Comparison of ENCODE assay signal across 13 cellular contexts in genomic region chr5:124289641-124290201, GRCh38.
A peak's percentile ranks its signal among the peaks of the same experiment; 100 is the strongest.
DNase-seq lines count a peak whose midpoint lies in the region; ATAC-seq and TF ChIP-seq lines count a peak whose summit lies in the region.
"Had no signal": no experiment of that assay in that cellular context is flagged by ENCODE, and none has a peak within 500 bp of the region (broad histone marks: within the 10 kb centered on the region; RNA-seq: fewer than 3 reads in every experiment).

No MANE protein-coding gene starts in this region.

- H3K4me3 ChIP-seq in right atrium auricular region, result no peak overlapping the region
- H3K4me3 ChIP-seq: SJSA1, tibial artery had no signal

- no peaks in the 10 kb centered on the region for H3K9me3 ChIP-seq in right atrium auricular region
- H3K9me3 ChIP-seq: SJSA1, tibial artery had no signal

- H3K4me1 Mint-ChIP-seq in MCF 10A (ENCODE audit: insufficient read depth, unreplicated experiment), result peaks cover 6% of the 10 kb centered on the region
- H3K4me1 Mint-ChIP-seq in T-helper 2 cell treated with Interferon-gamma antibody and Interleukin-4, amounts not matched to agents 5 μg/mL and 100 μg/mL, for 36 hours (ENCODE audit: low read depth), result no peaks in the 10 kb centered on the region
- H3K4me1 Mint-ChIP-seq: B cell; central memory CD8-positive, alpha-beta T cell had no signal

- H3K4me1 ChIP-seq in right atrium auricular region, result peaks cover 0 to 20% of the 10 kb centered on the region in 2 donors
- H3K4me1 ChIP-seq: SJSA1 had no signal

- no peaks in the 10 kb centered on the region for H3K36me3 ChIP-seq in right atrium auricular region
- H3K36me3 ChIP-seq: SJSA1, tibial artery had no signal

- H3K27me3 ChIP-seq in right atrium auricular region, result no peaks in the 10 kb centered on the region
- H3K27me3 ChIP-seq: SJSA1, tibial artery had no signal

- BruUV-seq in MCF 10A (replicated peaks; lab: Mats Ljungman, UMichigan), result no TSS peak

- CTCF ChIA-PET in MCF 10A (lab: Yijun Ruan, JAX), result no interaction called here

- peak; percentile 58 for ATAC-seq in Right ventricle myocardium superior (ENCODE audit: poor library complexity)
- ATAC-seq in left colon, result peak; percentile 61
- no peak for ATAC-seq in GM21526 (IDR thresholded peaks at IDR 0.05; ENCODE audit: low FRiP score, unreplicated experiment)

- intact Hi-C loops in Right ventricle myocardium superior (cut with DNase I), result no loop called here
- intact Hi-C loops in MCF 10A (cut with micrococcal nuclease), result no loop called here
- intact Hi-C loops in left colon (cut with DNase I, micrococcal nuclease), result no loop called here

- POLR2A ChIA-PET in MCF 10A (lab: Yijun Ruan, JAX), result interaction anchor here (0.6 kb wide), 1 partner anchor 481 kb away, joined by 3 read pairs; no protein-coding TSS in a partner anchor

- no peaks in the 10 kb centered on the region for H3K9me3 Mint-ChIP-seq in MCF 10A (ENCODE audit: unreplicated experiment)
- no peaks in the 10 kb centered on the region for H3K9me3 Mint-ChIP-seq in T-helper 2 cell treated with Interferon-gamma antibody and Interleukin-4, amounts not matched to agents 5 μg/mL and 100 μg/mL, for 36 hours

- no peaks in the 10 kb centered on the region for H3K36me3 Mint-ChIP-seq in MCF 10A (ENCODE audit: insufficient read depth, unreplicated experiment)
- no peaks in the 10 kb centered on the region for H3K36me3 Mint-ChIP-seq in T-helper 2 cell treated with Interferon-gamma antibody and Interleukin-4, amounts not matched to agents 5 μg/mL and 100 μg/mL, for 36 hours (ENCODE audit: low read depth)

- no peaks in the 10 kb centered on the region for H3K27me3 Mint-ChIP-seq in MCF 10A (ENCODE audit: insufficient read depth, unreplicated experiment)
- H3K27me3 Mint-ChIP-seq in T-helper 2 cell treated with Interferon-gamma antibody and Interleukin-4, amounts not matched to agents 5 μg/mL and 100 μg/mL, for 36 hours (ENCODE audit: low read depth), result no peaks in the 10 kb centered on the region
- H3K27me3 Mint-ChIP-seq: B cell; central memory CD8-positive, alpha-beta T cell had no signal

- no peak overlapping the region for H3K4me3 Mint-ChIP-seq in MCF 10A (ENCODE audit: unreplicated experiment)
- no peak overlapping the region for H3K4me3 Mint-ChIP-seq in T-helper 2 cell treated with Interferon-gamma antibody and Interleukin-4, amounts not matched to agents 5 μg/mL and 100 μg/mL, for 36 hours
- H3K4me3 Mint-ChIP-seq: B cell; central memory CD8-positive, alpha-beta T cell had no signal

- TF ChIP-seq CTCF in right atrium auricular region (IDR thresholded peaks at IDR 0.05), result no peak
- no peak for TF ChIP-seq CTCF in MCF 10A (IDR thresholded peaks at IDR 0.05; ENCODE audit: unreplicated experiment)

- peak overlapping the region in 1 of 2 donors; percentile 72 for H3K27ac ChIP-seq in right atrium auricular region
- H3K27ac ChIP-seq: SJSA1, tibial artery had no signal

- DNase-seq in Right ventricle myocardium superior, result no peak
- DNase-seq in right atrium auricular region (ENCODE audit: low spot score), result no peak
- peak; percentile 49 for DNase-seq in MCF 10A (ENCODE audit: unreplicated experiment)
- peak; percentile 8 to 50 for DNase-seq in left colon
- DNase-seq in stimulated activated naive CD4-positive, alpha-beta T cell treated with Interleukin-2 at 50 U/mL for 16 hours (lab: John Stamatoyannopoulos, UW), result no peak
- DNase-seq in T-helper 2 cell treated with Interferon-gamma antibody and Interleukin-4, amounts not matched to agents 5 μg/mL and 100 μg/mL, for 36 hours (ENCODE audit: low spot score), result no peak
- DNase-seq in H4 (ENCODE audit: low spot score), result no peak
- DNase-seq: stimulated activated CD4-positive, alpha-beta T cell treated with anti-CD3 and anti-CD28 coated beads, Interleukin-12 subunit alpha, Interleukin-12 subunit beta, amount 100 ng/mL, for 4 hours had no signal

- no peak overlapping the region for H3K27ac Mint-ChIP-seq in MCF 10A (ENCODE audit: low read depth, unreplicated experiment)
- H3K27ac Mint-ChIP-seq in T-helper 2 cell treated with Interferon-gamma antibody and Interleukin-4, amounts not matched to agents 5 μg/mL and 100 μg/mL, for 36 hours, result no peak overlapping the region
- H3K27ac Mint-ChIP-seq: B cell had no signal

Comparison
In these comparisons a context has a peak if more than half of its experiments do, and no peak if none do; other contexts are left out.
1. DNase-seq: peak in MCF 10A (single experiment) and left colon (2 of 2); none in Right ventricle myocardium superior (single experiment), right atrium auricular region (single experiment), stimulated activated naive CD4-positive, alpha-beta T cell treated with Interleukin-2 at 50 U/mL for 16 hours (single experiment), T-helper 2 cell treated with Interferon-gamma antibody and Interleukin-4, amounts not matched to agents 5 μg/mL and 100 μg/mL, for 36 hours (single experiment) and H4 (single experiment).